ENCODE assay signal across 3 cellular contexts in the genomic region with DNA sequence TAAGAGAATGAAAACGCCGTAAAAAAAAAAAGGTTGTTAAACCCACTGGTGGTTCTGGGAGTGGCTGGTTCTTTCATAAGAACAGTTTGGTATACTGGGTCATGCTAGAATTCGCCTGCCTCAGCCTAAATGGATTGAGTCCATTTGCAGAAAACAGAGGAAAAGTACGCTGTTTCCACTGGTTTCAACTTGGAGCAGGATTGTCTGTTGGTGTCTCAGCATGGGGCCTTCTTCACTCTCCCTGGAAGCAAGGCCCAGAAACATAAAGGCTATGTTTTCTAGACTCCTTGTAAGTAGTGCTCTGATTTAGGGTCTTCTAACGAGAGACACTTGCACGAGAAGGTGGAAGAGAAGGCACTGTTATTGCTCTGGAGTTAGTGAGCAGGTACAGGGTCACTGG.
TF ChIP-seq lines count a peak whose summit lies in the region.

No MANE protein-coding gene starts in this region.

TF ChIP-seq in SK-N-SH, 30 proteins besides CTCF, POLR2A, EP300 and RAD21:
- no peak for TF ChIP-seq RCOR1 (IDR thresholded peaks at IDR 0.05; ENCODE audit: low read length)

TF ChIP-seq in SK-N-SH treated with all-trans-retinoic acid at 6 μM for 48 hours, 23 proteins besides CTCF, POLR2A, EP300 and RAD21:
- no peak for TF ChIP-seq ZNF8 (CRISPR knock-in tag; IDR thresholded peaks at IDR 0.05)
- TF ChIP-seq TCF4 (CRISPR knock-in tag; IDR thresholded peaks at IDR 0.05; ENCODE audit: borderline replicate concordance): no peak
- TF ChIP-seq CSDC2 (CRISPR knock-in tag; IDR thresholded peaks at IDR 0.05): no peak
- no peak for TF ChIP-seq ISL1 (CRISPR knock-in tag; IDR thresholded peaks at IDR 0.05)
- TF ChIP-seq ZNF70 (CRISPR knock-in tag; IDR thresholded peaks at IDR 0.05): no peak
- TF ChIP-seq, protein P1, sequence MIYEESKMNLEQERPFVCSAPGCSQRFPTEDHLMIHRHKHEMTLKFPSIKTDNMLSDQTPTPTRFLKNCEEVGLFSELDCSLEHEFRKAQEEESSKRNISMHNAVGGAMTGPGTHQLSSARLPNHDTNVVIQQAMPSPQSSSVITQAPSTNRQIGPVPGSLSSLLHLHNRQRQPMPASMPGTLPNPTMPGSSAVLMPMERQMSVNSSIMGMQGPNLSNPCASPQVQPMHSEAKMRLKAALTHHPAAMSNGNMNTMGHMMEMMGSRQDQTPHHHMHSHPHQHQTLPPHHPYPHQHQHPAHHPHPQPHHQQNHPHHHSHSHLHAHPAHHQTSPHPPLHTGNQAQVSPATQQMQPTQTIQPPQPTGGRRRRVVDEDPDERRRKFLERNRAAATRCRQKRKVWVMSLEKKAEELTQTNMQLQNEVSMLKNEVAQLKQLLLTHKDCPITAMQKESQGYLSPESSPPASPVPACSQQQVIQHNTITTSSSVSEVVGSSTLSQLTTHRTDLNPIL (CRISPR knock-in tag; IDR thresholded peaks at IDR 0.05; ENCODE audit: low read depth): no peak
- TF ChIP-seq BACH2 (CRISPR knock-in tag; IDR thresholded peaks at IDR 0.05; ENCODE audit: borderline replicate concordance): no peak
- TF ChIP-seq ZNF565 (CRISPR knock-in tag; conservative IDR thresholded peaks at IDR 0.05; ENCODE audit: low read depth): no peak
- TF ChIP-seq SNAI2 (CRISPR knock-in tag; IDR thresholded peaks at IDR 0.05): no peak
- TF ChIP-seq RARB (CRISPR knock-in tag; IDR thresholded peaks at IDR 0.05): no peak
- TF ChIP-seq, protein P2, sequence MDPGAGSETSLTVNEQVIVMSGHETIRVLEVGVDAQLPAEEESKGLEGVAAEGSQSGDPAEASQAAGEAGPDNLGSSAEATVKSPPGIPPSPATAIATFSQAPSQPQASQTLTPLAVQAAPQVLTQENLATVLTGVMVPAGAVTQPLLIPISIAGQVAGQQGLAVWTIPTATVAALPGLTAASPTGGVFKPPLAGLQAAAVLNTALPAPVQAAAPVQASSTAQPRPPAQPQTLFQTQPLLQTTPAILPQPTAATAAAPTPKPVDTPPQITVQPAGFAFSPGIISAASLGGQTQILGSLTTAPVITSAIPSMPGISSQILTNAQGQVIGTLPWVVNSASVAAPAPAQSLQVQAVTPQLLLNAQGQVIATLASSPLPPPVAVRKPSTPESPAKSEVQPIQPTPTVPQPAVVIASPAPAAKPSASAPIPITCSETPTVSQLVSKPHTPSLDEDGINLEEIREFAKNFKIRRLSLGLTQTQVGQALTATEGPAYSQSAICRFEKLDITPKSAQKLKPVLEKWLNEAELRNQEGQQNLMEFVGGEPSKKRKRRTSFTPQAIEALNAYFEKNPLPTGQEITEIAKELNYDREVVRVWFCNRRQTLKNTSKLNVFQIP (CRISPR knock-in tag; IDR thresholded peaks at IDR 0.05; ENCODE audit: borderline replicate concordance, low read depth): no peak
- no peak for TF ChIP-seq PPARA (CRISPR knock-in tag; IDR thresholded peaks at IDR 0.05; ENCODE audit: borderline replicate concordance)
- TF ChIP-seq TOX (CRISPR knock-in tag; IDR thresholded peaks at IDR 0.05; ENCODE audit: borderline replicate concordance): no peak
- no peak for TF ChIP-seq OSR1 (CRISPR knock-in tag; IDR thresholded peaks at IDR 0.05)
- no peak for TF ChIP-seq GLIS3 (CRISPR knock-in tag; IDR thresholded peaks at IDR 0.05)
- TF ChIP-seq, protein P3, sequence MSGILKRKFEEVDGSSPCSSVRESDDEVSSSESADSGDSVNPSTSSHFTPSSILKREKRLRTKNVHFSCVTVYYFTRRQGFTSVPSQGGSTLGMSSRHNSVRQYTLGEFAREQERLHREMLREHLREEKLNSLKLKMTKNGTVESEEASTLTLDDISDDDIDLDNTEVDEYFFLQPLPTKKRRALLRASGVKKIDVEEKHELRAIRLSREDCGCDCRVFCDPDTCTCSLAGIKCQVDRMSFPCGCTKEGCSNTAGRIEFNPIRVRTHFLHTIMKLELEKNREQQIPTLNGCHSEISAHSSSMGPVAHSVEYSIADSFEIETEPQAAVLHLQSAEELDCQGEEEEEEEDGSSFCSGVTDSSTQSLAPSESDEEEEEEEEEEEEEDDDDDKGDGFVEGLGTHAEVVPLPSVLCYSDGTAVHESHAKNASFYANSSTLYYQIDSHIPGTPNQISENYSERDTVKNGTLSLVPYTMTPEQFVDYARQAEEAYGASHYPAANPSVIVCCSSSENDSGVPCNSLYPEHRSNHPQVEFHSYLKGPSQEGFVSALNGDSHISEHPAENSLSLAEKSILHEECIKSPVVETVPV (CRISPR knock-in tag; IDR thresholded peaks at IDR 0.05): no peak
- no peak for TF ChIP-seq ZFP3 (CRISPR knock-in tag; IDR thresholded peaks at IDR 0.05)
- TF ChIP-seq ZC3H10 (CRISPR knock-in tag; IDR thresholded peaks at IDR 0.05): no peak
- no peak for TF ChIP-seq ARNTL (CRISPR knock-in tag; IDR thresholded peaks at IDR 0.05; ENCODE audit: borderline replicate concordance, low read depth)

TF ChIP-seq in IMR-90, 13 proteins besides CTCF, POLR2A, EP300 and RAD21:
- TF ChIP-seq MAFK (IDR thresholded peaks at IDR 0.05; ENCODE audit: low read depth, low read length): no peak
- TF ChIP-seq, protein P4, sequence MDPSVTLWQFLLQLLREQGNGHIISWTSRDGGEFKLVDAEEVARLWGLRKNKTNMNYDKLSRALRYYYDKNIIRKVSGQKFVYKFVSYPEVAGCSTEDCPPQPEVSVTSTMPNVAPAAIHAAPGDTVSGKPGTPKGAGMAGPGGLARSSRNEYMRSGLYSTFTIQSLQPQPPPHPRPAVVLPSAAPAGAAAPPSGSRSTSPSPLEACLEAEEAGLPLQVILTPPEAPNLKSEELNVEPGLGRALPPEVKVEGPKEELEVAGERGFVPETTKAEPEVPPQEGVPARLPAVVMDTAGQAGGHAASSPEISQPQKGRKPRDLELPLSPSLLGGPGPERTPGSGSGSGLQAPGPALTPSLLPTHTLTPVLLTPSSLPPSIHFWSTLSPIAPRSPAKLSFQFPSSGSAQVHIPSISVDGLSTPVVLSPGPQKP (IDR thresholded peaks at IDR 0.05; ENCODE audit: borderline replicate concordance, low read depth, low read length): no peak
- no peak for TF ChIP-seq SMC3 (IDR thresholded peaks at IDR 0.05; ENCODE audit: low read depth, low read length)
- no peak for TF ChIP-seq NFE2L2 (IDR thresholded peaks at IDR 0.05; ENCODE audit: low read depth, low read length)
- TF ChIP-seq FOS (IDR thresholded peaks at IDR 0.05; ENCODE audit: low read depth, low read length): no peak
- no peak for TF ChIP-seq BHLHE40 (IDR thresholded peaks at IDR 0.05; ENCODE audit: low read depth, low read length)
- no peak for TF ChIP-seq MXI1 (IDR thresholded peaks at IDR 0.05; ENCODE audit: borderline replicate concordance, low read depth, low read length)
- TF ChIP-seq CEBPB (IDR thresholded peaks at IDR 0.05; ENCODE audit: low read depth, low read length): no peak
- TF ChIP-seq CHD1 (IDR thresholded peaks at IDR 0.05; ENCODE audit: low read depth, low read length): no peak
- no peak for TF ChIP-seq RCOR1 (IDR thresholded peaks at IDR 0.05; ENCODE audit: insufficient replicate concordance, low read length)
